ENCODE assay signal across 15 cellular contexts in the genomic region with DNA sequence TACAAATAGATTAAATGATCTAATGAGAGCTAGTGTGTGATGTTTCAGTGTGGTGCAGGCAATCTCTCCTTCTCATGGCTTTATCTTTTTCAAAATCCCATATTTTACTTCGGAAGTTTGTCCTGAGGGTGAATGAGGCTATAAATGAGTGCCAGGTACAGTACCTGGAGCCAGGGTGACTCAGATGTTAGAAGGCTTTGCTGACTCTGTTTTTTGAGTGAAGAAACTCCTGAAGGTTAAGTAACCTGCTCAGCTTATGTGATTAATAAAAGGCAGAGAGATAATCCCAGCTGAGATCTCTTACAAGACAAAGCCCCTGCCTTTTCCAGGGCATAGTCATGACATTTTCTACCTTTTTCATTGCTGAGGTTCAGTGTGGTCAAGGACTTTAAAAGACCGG.
"Had no signal": no experiment of that assay in that cellular context is flagged by ENCODE, and none has a peak within 500 bp of the region (broad histone marks: within the 10 kb centered on the region; RNA-seq: fewer than 3 reads in every experiment).

No MANE protein-coding gene starts in this region.

- H3K27me3 ChIP-seq: brain microvascular endothelial cell, esophagus squamous epithelium, heart right ventricle, left lung, thyroid gland had no signal

- ATAC-seq: activated CD4-positive, CD25-positive, alpha-beta regulatory T cell treated with anti-CD3 and anti-CD28 coated beads, Interleukin-2, amount 50 U/mL, for 24 hours; left lung had no signal

- H3K9me3 ChIP-seq: esophagus squamous epithelium, left lung, thyroid gland had no signal

- DNase-seq: activated CD4-positive, alpha-beta T cell treated with anti-CD3 and anti-CD28 coated beads, Interleukin-2, amount 50 U/mL, for 4 hours; activated gamma-delta T cell; activated T-cell treated with anti-CD3 and anti-CD28 coated beads, Interleukin-2, amount 50 U/mL, for 1 hour; brain microvascular endothelial cell; dermis blood vessel endothelial cell; esophagus squamous epithelium; foreskin fibroblast; heart right ventricle; islet precursor cell; left lung; stimulated activated CD4-positive, alpha-beta T cell treated with anti-CD3 and anti-CD28 coated beads, Interleukin-15, amount 100 ng/mL, for 24 hours; stimulated activated CD4-positive, alpha-beta T cell treated with anti-CD3 and anti-CD28 coated beads, Interleukin-4, amount 100 ng/mL, for 24 hours; thyroid gland had no signal

- H3K27me3 Mint-ChIP-seq: activated naive CD8-positive, alpha-beta T cell had no signal

- H3K4me3 Mint-ChIP-seq: activated naive CD8-positive, alpha-beta T cell had no signal

- H3K27ac ChIP-seq: brain microvascular endothelial cell, esophagus squamous epithelium, thyroid gland had no signal

- H3K4me3 ChIP-seq: esophagus squamous epithelium, heart right ventricle, left lung, thyroid gland had no signal

- H3K36me3 ChIP-seq: brain microvascular endothelial cell, esophagus squamous epithelium, heart right ventricle, left lung, thyroid gland had no signal
